ENCODE assay signal across 19 cellular contexts in genomic region chr6:40717411-40718057, GRCh38.
"Had no signal": no experiment of that assay in that cellular context is flagged by ENCODE, and none has a peak within 500 bp of the region (broad histone marks: within the 10 kb centered on the region; RNA-seq: fewer than 3 reads in every experiment).

No MANE protein-coding gene starts in this region.

- H3K36me3 ChIP-seq: esophagus squamous epithelium, thyroid gland had no signal

- H3K27me3 ChIP-seq: esophagus squamous epithelium, hepatocyte, thyroid gland had no signal

- H3K27ac ChIP-seq: esophagus squamous epithelium, foreskin keratinocyte, hepatocyte, thyroid gland had no signal

- H3K4me1 ChIP-seq: foreskin keratinocyte had no signal

- H3K4me3 Mint-ChIP-seq: dendritic cell treated with granulocyte-macrophage colony-stimulating factor and Interleukin-4, amounts not matched to agents 40 ng/mL and 50 ng/mL, for 4 days; naive thymus-derived CD4-positive, alpha-beta T cell; neural crest cell; type B pancreatic cell had no signal

- DNase-seq: esophagus squamous epithelium; foreskin keratinocyte; head of caudate nucleus; kidney; left colon; left ventricle myocardium superior; mesenchymal stem cell; naive thymus-derived CD4-positive, alpha-beta T cell; posterior cingulate gyrus; right cardiac atrium; stimulated activated CD4-positive, alpha-beta T cell treated with anti-CD3 and anti-CD28 coated beads, Interleukin-2, amount 100 ng/mL, for 48 hours; stimulated activated naive CD4-positive, alpha-beta T cell treated with Interleukin-2 at 50 U/mL for 16 hours; thyroid gland had no signal

- H3K36me3 Mint-ChIP-seq: naive thymus-derived CD4-positive, alpha-beta T cell; type B pancreatic cell had no signal

- H3K9me3 ChIP-seq: esophagus squamous epithelium, thyroid gland had no signal

- H3K9me3 Mint-ChIP-seq: dendritic cell treated with granulocyte-macrophage colony-stimulating factor and Interleukin-4, amounts not matched to agents 40 ng/mL and 50 ng/mL, for 4 days; naive thymus-derived CD4-positive, alpha-beta T cell; neural crest cell; type B pancreatic cell had no signal

- H3K4me3 ChIP-seq: esophagus squamous epithelium, hepatocyte, lung, smooth muscle cell, thyroid gland had no signal

- H3K27ac Mint-ChIP-seq: dendritic cell treated with granulocyte-macrophage colony-stimulating factor and Interleukin-4, amounts not matched to agents 40 ng/mL and 50 ng/mL, for 4 days; naive thymus-derived CD4-positive, alpha-beta T cell; type B pancreatic cell had no signal
